In the genomic region with DNA sequence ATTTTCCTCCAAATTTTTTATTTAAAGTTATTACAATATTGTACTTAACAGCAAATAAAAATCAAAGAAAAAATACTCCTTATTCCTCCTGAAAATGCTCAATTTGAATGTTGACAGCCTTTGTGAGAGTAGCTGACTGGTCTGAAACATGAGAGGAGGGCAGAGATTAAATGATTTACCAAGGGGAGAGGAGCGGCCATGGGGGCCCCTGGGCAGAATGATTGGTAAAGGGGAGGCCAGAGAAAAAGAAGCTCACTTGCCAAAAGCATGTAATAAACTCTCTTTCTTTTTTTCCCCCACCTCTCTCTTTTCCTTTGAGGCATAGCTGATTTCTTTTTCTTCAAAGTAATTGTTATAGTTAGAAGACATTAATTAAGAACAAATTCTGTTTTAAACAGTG, we compare ENCODE assay signal across 25 cellular contexts.
"Had no signal": no experiment of that assay in that cellular context is flagged by ENCODE, and none has a peak within 500 bp of the region (broad histone marks: within the 10 kb centered on the region; RNA-seq: fewer than 3 reads in every experiment).

No MANE protein-coding gene starts in this region.

- H3K27me3 ChIP-seq: esophagus squamous epithelium, heart right ventricle, right atrium auricular region, transverse colon, vagina had no signal

- H3K4me3 ChIP-seq: coronary artery, esophagus squamous epithelium, heart right ventricle, lower lobe of right lung, prostate gland, right atrium auricular region, smooth muscle cell, suprapubic skin, transverse colon, vagina had no signal

- H3K27ac ChIP-seq: coronary artery, esophagus squamous epithelium, heart right ventricle, lower lobe of right lung, prostate gland, right atrium auricular region, suprapubic skin, transverse colon, vagina had no signal

- ATAC-seq: effector memory CD8-positive, alpha-beta T cell; heart right ventricle; left cardiac atrium; left ventricle myocardium superior; lower lobe of right lung; naive thymus-derived CD8-positive, alpha-beta T cell; sciatic nerve; stimulated activated naive CD8-positive, alpha-beta T cell treated with anti-CD3 and anti-CD28 coated beads, Interleukin-15, amount 100 ng/mL, for 72 hours had no signal

- H3K4me1 ChIP-seq: esophagus squamous epithelium, heart right ventricle, lower lobe of right lung, prostate gland, suprapubic skin, vagina had no signal

- H3K4me2 ChIP-seq: smooth muscle cell had no signal

- H3K9me3 ChIP-seq: esophagus squamous epithelium, heart right ventricle, lower lobe of right lung, prostate gland, right atrium auricular region, suprapubic skin, transverse colon, vagina had no signal

- DNase-seq: effector memory CD8-positive, alpha-beta T cell; erythroblast; esophagus squamous epithelium; foreskin melanocyte; glutamatergic neuron; heart right ventricle; hippocampal formation; left cardiac atrium; left ventricle myocardium superior; lower lobe of right lung; naive thymus-derived CD8-positive, alpha-beta T cell; stimulated activated CD4-positive, alpha-beta T cell treated with anti-CD3 and anti-CD28 coated beads, Interleukin-12 subunit alpha, Interleukin-12 subunit beta, amount 100 ng/mL, for 4 hours; stimulated activated CD4-positive, alpha-beta T cell treated with anti-CD3 and anti-CD28 coated beads, Interleukin-1b, Interleukin-23, amount 100 ng/mL, for 48 hours; stimulated activated CD4-positive, alpha-beta T cell treated with anti-CD3 and anti-CD28 coated beads, Interleukin-4, amount 100 ng/mL, for 1 hour; stimulated activated CD8-positive, alpha-beta memory T cell treated with anti-CD3 and anti-CD28 coated beads, Interleukin-4, amount 100 ng/mL, for 48 hours; stimulated activated naive CD4-positive, alpha-beta T cell; stimulated activated naive CD8-positive, alpha-beta T cell treated with anti-CD3 and anti-CD28 coated beads, Interleukin-15, amount 100 ng/mL, for 72 hours; transverse colon had no signal

- H3K36me3 ChIP-seq: esophagus squamous epithelium, heart right ventricle, lower lobe of right lung, prostate gland, right atrium auricular region, suprapubic skin, transverse colon, vagina had no signal
